9 cellular contexts compared by ENCODE assay signal in the genomic region with DNA sequence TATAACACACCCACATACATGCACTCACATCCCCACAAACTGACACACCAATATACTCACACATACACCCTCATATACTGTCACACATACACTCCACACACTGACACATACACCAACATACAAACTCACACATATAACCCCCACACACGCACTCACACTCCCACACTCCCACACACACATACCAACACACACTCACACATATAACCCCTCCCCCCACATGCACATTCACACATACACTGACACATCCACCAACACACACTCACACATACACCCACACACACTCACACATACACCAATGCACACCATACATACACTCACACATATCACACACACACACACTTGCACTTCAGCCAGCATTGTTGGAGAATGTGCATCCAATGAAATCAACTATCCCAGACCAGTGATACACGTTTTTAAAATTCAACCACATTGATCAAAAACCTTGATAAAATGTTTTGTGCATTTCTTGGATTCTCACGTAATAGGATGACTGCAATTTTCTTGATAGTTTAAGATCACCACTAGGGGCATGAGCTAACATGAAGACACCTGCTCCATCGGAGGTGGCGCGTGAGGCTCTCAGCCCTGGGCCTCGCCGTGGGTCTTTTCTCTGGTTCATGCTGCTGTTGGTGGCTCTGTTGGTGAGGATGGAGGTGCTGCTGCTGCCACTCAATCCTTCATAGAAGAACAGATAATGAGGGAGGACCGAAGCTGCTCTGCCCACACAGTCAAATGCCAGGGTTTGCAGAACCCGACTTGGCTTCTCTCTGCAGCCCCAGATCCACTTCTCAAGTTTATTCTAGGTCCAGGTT. TPM values are rescaled to one million over a fixed set of nuclear protein-coding genes. Genes with fewer than 3 reads are reported as not detected.
DNase-seq lines count a peak whose midpoint lies in the region; ATAC-seq and TF ChIP-seq lines count a peak whose summit lies in the region.
"Had no signal": no experiment of that assay in that cellular context is flagged by ENCODE, and none has a peak within 500 bp of the region (broad histone marks: within the 10 kb centered on the region; RNA-seq: fewer than 3 reads in every experiment).

No MANE protein-coding gene starts in this region.

- H3K4me1 Mint-ChIP-seq in glutamatergic neuron (ENCODE audit: low read depth, unreplicated experiment), result peaks cover 4% of the 10 kb centered on the region

- H3K9ac ChIP-seq in colonic mucosa (ENCODE audit: low read depth in 2 of 2, low read length in 2 of 2), result no peak overlapping the region

- no peak overlapping the region for H3K27ac Mint-ChIP-seq in glutamatergic neuron (ENCODE audit: unreplicated experiment)
- H3K27ac Mint-ChIP-seq: brain had no signal

- H3K27ac ChIP-seq in heart right ventricle (no peak overlapping the region), aorta (ENCODE audit: low read depth in 1 of 2, low read length in 2 of 2) (no peak overlapping the region), colonic mucosa (no peak overlapping the region)

- H3K9me3 Mint-ChIP-seq in glutamatergic neuron (ENCODE audit: unreplicated experiment), result no peaks in the 10 kb centered on the region
- H3K9me3 Mint-ChIP-seq: brain had no signal

- ATAC-seq in heart right ventricle, result no peak
- ATAC-seq in Right ventricle myocardium inferior, result no peak
- no peak for ATAC-seq in aorta (ENCODE audit: low FRiP score)

- H3K27me3 ChIP-seq in heart right ventricle (no peaks in the 10 kb centered on the region), aorta (ENCODE audit: control insufficient read depth in 1 of 2, insufficient read depth in 2 of 2, low read length in 1 of 2) (no peaks in the 10 kb centered on the region), colonic mucosa (no peaks in the 10 kb centered on the region)

- in situ Hi-C loops in SK-MEL-5 (cut with HindIII; ENCODE audit: low pct_unique_long_range_greater_than_20kb, low sequenced_read_pairs), result no loop called here

- DNase-seq in heart right ventricle (no peak), Right ventricle myocardium inferior (ENCODE audit: missing footprints) (no peak), SK-MEL-5 (ENCODE audit: low read depth, low spot score) (peak; percentile 29), glutamatergic neuron (no peak), aorta (peak; percentile 4 to 40), retina (no peak), colonic mucosa (no peak)
- no peak for DNase-seq in central memory CD4-positive, alpha-beta T cell

- H3K9me3 ChIP-seq in heart right ventricle, result no peaks in the 10 kb centered on the region
- H3K9me3 ChIP-seq in aorta (ENCODE audit: control insufficient read depth, low read length), result no peaks in the 10 kb centered on the region
- no peaks in the 10 kb centered on the region for H3K9me3 ChIP-seq in colonic mucosa

- no peaks in the 10 kb centered on the region for H3K36me3 ChIP-seq in heart right ventricle
- H3K36me3 ChIP-seq in aorta (ENCODE audit: control insufficient read depth in 1 of 2, insufficient read depth in 2 of 2, low read length in 1 of 2), result no peaks in the 10 kb centered on the region
- H3K36me3 ChIP-seq in colonic mucosa, result no peaks in the 10 kb centered on the region

- no peak overlapping the region for H3K4me3 Mint-ChIP-seq in glutamatergic neuron (ENCODE audit: unreplicated experiment)
- H3K4me3 Mint-ChIP-seq: brain had no signal

- intact Hi-C loops in heart right ventricle (cut with DNase I), result no loop called here
- intact Hi-C loops in Right ventricle myocardium inferior (cut with DNase I), result no loop called here
- intact Hi-C loops in aorta (cut with DNase I), result no loop called here
- intact Hi-C loops in colonic mucosa (cut with DNase I), result no loop called here

- no peak overlapping the region for H3K4me3 ChIP-seq in heart right ventricle
- H3K4me3 ChIP-seq in aorta (ENCODE audit: low read length in 2 of 2), result no peak overlapping the region
- no peak overlapping the region for H3K4me3 ChIP-seq in colonic mucosa

- H3K36me3 Mint-ChIP-seq in glutamatergic neuron (ENCODE audit: unreplicated experiment), result no peaks in the 10 kb centered on the region
- H3K36me3 Mint-ChIP-seq: brain had no signal

- peaks cover 2% of the 10 kb centered on the region for H3K27me3 Mint-ChIP-seq in glutamatergic neuron (ENCODE audit: unreplicated experiment)

- 70% methylated on average over 10 of the region's 10 CpGs for WGBS in heart right ventricle, 2 donors
- 68 to 72% methylated on average over 10 of the region's 10 CpGs for WGBS in aorta, 2 donors

- H3K4me1 ChIP-seq in heart right ventricle (peaks cover 0 to 13% (median 0%) of the 10 kb centered on the region in 9 donors), aorta (ENCODE audit: control insufficient read depth in 1 of 2, insufficient read depth in 2 of 2, low read length in 2 of 2) (no peaks in the 10 kb centered on the region), colonic mucosa (no peaks in the 10 kb centered on the region)

- TF ChIP-seq CTCF in heart right ventricle (IDR thresholded peaks at IDR 0.05), result peak in 5 of 9 donors; percentile 21 to 41 (median 30)
- TF ChIP-seq CTCF in glutamatergic neuron (IDR thresholded peaks at IDR 0.05; ENCODE audit: partially characterized antibody, unreplicated experiment), result peak; percentile 50
- TF ChIP-seq CTCF in colonic mucosa (IDR thresholded peaks at IDR 0.05), result no peak

RNA-seq across cellular contexts. Expression of a gene that starts 32.1 kb away (rescaled TPM):
- 10 to 100 TPM in 1 of 10 donors, 1 to 10 TPM in 9; 3.8 to 16.7 (median 5.1) TPM for total RNA-seq in heart right ventricle
- polyA plus RNA-seq in heart right ventricle, result 1 to 10 TPM; 1.3 to 2.3 TPM
- 3.8 TPM for total RNA-seq in Right ventricle myocardium inferior
- not detected in 2 replicates for total RNA-seq in SK-MEL-5 (2014; rRNA removed; shearing (Covaris generic))
- polyA plus RNA-seq in SK-MEL-5 (2015; cell fraction: cytosol; rRNA removed), result 0.23 TPM in 1 of 2 replicates, not detected in the other
- polyA plus RNA-seq in SK-MEL-5 (2015; cell fraction: nucleus; rRNA removed), result not detected in 2 replicates
- 2.4 TPM for total RNA-seq in glutamatergic neuron (ENCODE audit: unreplicated experiment)
- 10 to 100 TPM; 39.9 to 43.8 TPM for total RNA-seq in aorta
- polyA plus RNA-seq in aorta, result 10 to 100 TPM in 1 of 2 donors, 1 to 10 TPM in 1; 4.5 to 10.1 TPM
- 10 to 100 TPM in 1 of 2 donors, 1 to 10 TPM in 1; 4.7 to 10.2 TPM for total RNA-seq in colonic mucosa

Comparison
In these comparisons a context has a peak if more than half of its experiments do, and no peak if none do; other contexts are left out.
1. DNase-seq: peak in SK-MEL-5 (single experiment) and aorta (2 of 2); none in heart right ventricle (0 of 2), Right ventricle myocardium inferior (single experiment), glutamatergic neuron (single experiment), central memory CD4-positive, alpha-beta T cell (single experiment), retina (single experiment) and colonic mucosa (single experiment).